ENCODE assay signal across 20 cellular contexts in genomic region chr3:152104847-152105415, GRCh38.
DNase-seq lines count a peak whose midpoint lies in the region; ATAC-seq, FAIRE-seq and TF ChIP-seq lines count a peak whose summit lies in the region.
"Had no signal": no experiment of that assay in that cellular context is flagged by ENCODE, and none has a peak within 500 bp of the region (broad histone marks: within the 10 kb centered on the region; RNA-seq: fewer than 3 reads in every experiment).

No MANE protein-coding gene starts in this region.

- peak overlapping the region; percentile 36; the same call in 1 of the 2 replicates for H2AFZ ChIP-seq in OCI-LY3 (ENCODE audit: low read depth, low read length)

- H3K27ac ChIP-seq in OCI-LY3 (ENCODE audit: low read length), result peak overlapping the region; percentile 58
- H3K27ac ChIP-seq: left ventricle myocardium inferior, SJSA1 had no signal

- TF ChIP-seq CTCF in OCI-LY3 (IDR thresholded peaks at IDR 0.05; ENCODE audit: low read depth, low read length), result no peak
- no peak for TF ChIP-seq CTCF in bronchial epithelial cell (IDR thresholded peaks at IDR 0.05; ENCODE audit: insufficient read depth, low read length, severe bottlenecking)
- no peak for TF ChIP-seq CTCF in foreskin fibroblast (IDR thresholded peaks at IDR 0.05; ENCODE audit: low read depth, low read length)

- no peak overlapping the region for H3K9ac ChIP-seq in OCI-LY3 (ENCODE audit: low read length)

- DNase-seq in KG1 (lab: John Stamatoyannopoulos, UW), result peak; percentile 7
- DNase-seq in bronchial epithelial cell (ENCODE audit: low read depth), result no peak
- no peak for DNase-seq in stimulated activated naive B cell treated with anti-CD40 and anti-IgM and Interleukin-4, amounts not matched to agents 10 μg/mL and 1 μg/mL and 100 μg/mL, for 72 hours
- no peak for DNase-seq in foreskin fibroblast
- DNase-seq: activated CD4-positive, CD25-positive, alpha-beta regulatory T cell treated with anti-CD3 and anti-CD28 coated beads, Interleukin-2, amount 50 U/mL, for 72 hours; cerebellar nuclear complex; COR-L47; left ventricle myocardium inferior; NCI-H1694; NCI-H2171 treated with DMSO at 0.1 percent for 48 hours; NCI-H69; stimulated activated CD4-positive, alpha-beta T cell treated with anti-CD3 and anti-CD28 coated beads, Interleukin-4, amount 100 ng/mL, for 1 hour; T-helper 2 cell had no signal

- ATAC-seq in stimulated activated naive B cell treated with anti-CD40 and anti-IgM and Interleukin-4, amounts not matched to agents 10 μg/mL and 1 μg/mL and 100 μg/mL, for 72 hours (replicated peaks), result peak; percentile 71 to 80
- ATAC-seq in GM18907 (IDR thresholded peaks at IDR 0.05; ENCODE audit: unreplicated experiment) (no peak), HG03097 (IDR thresholded peaks at IDR 0.05; ENCODE audit: low FRiP score, unreplicated experiment) (no peak)
- ATAC-seq: activated naive CD4-positive, alpha-beta T cell treated with anti-CD3 and anti-CD28 coated beads, Interleukin-2, amount 50 U/mL, for 72 hours; HCT116 had no signal

- H4K20me1 ChIP-seq in OCI-LY3 (ENCODE audit: insufficient read depth, low read length), result no peaks in the 10 kb centered on the region

- peaks cover 7% of the 10 kb centered on the region for H3K9me3 ChIP-seq in OCI-LY3 (ENCODE audit: insufficient read depth, low read length)
- H3K9me3 ChIP-seq: left ventricle myocardium inferior, SJSA1 had no signal

- no peaks in the 10 kb centered on the region for H3K27me3 ChIP-seq in OCI-LY3 (ENCODE audit: low read depth, low read length)
- no peaks in the 10 kb centered on the region for H3K27me3 ChIP-seq in bronchial epithelial cell (ENCODE audit: control insufficient read depth, insufficient read depth, low read length)
- H3K27me3 ChIP-seq: SJSA1 had no signal

- H3K4me2 ChIP-seq in OCI-LY3 (ENCODE audit: low read length), result peak overlapping the region; percentile 54
- H3K4me2 ChIP-seq: smooth muscle cell had no signal

- H3K79me2 ChIP-seq in OCI-LY3 (ENCODE audit: low read length), result no peaks in the 10 kb centered on the region

- peaks cover 6 to 24% of the 10 kb centered on the region in 2 donors for H3K4me1 Mint-ChIP-seq in stimulated activated naive B cell treated with anti-CD40 and anti-IgM and Interleukin-4, amounts not matched to agents 10 μg/mL and 1 μg/mL and 100 μg/mL, for 72 hours

- peak; percentile 88 for FAIRE-seq in bronchial epithelial cell (lab: Jason Lieb, UNC)

- H3K36me3 Mint-ChIP-seq in stimulated activated naive B cell treated with anti-CD40 and anti-IgM and Interleukin-4, amounts not matched to agents 10 μg/mL and 1 μg/mL and 100 μg/mL, for 72 hours, result no peaks in the 10 kb centered on the region
- H3K36me3 Mint-ChIP-seq: activated naive CD4-positive, alpha-beta T cell treated with anti-CD3 and anti-CD28 coated beads, Interleukin-2, amount 50 U/mL, for 72 hours had no signal

- no peaks in the 10 kb centered on the region for H3K27me3 Mint-ChIP-seq in stimulated activated naive B cell treated with anti-CD40 and anti-IgM and Interleukin-4, amounts not matched to agents 10 μg/mL and 1 μg/mL and 100 μg/mL, for 72 hours

- H3K4me3 ChIP-seq in OCI-LY3 (ENCODE audit: low read length) (no peak overlapping the region; the same call in 1 of the 2 replicates), bronchial epithelial cell (ENCODE audit: low read depth, low read length) (no peak overlapping the region), foreskin fibroblast (ENCODE audit: low read depth in 1 of 2, low read length in 2 of 2) (no peak overlapping the region)
- H3K4me3 ChIP-seq: left ventricle myocardium inferior, SJSA1, smooth muscle cell had no signal

- peaks cover 46% of the 10 kb centered on the region for H3K4me1 ChIP-seq in OCI-LY3 (ENCODE audit: low read length)
- H3K4me1 ChIP-seq: left ventricle myocardium inferior, SJSA1 had no signal

- H3K36me3 ChIP-seq in OCI-LY3 (replicated peaks; ENCODE audit: low read depth, low read length) (peaks cover 15% of the 10 kb centered on the region), bronchial epithelial cell (ENCODE audit: control insufficient read depth, insufficient read depth, low read length) (no peaks in the 10 kb centered on the region)
- H3K36me3 ChIP-seq: left ventricle myocardium inferior, SJSA1 had no signal

- H3K27ac Mint-ChIP-seq in stimulated activated naive B cell treated with anti-CD40 and anti-IgM and Interleukin-4, amounts not matched to agents 10 μg/mL and 1 μg/mL and 100 μg/mL, for 72 hours, result no peak overlapping the region
- H3K27ac Mint-ChIP-seq: activated naive CD4-positive, alpha-beta T cell treated with anti-CD3 and anti-CD28 coated beads, Interleukin-2, amount 50 U/mL, for 72 hours had no signal

- H3K9me3 Mint-ChIP-seq in stimulated activated naive B cell treated with anti-CD40 and anti-IgM and Interleukin-4, amounts not matched to agents 10 μg/mL and 1 μg/mL and 100 μg/mL, for 72 hours, result no peaks in the 10 kb centered on the region
- H3K9me3 Mint-ChIP-seq: activated naive CD4-positive, alpha-beta T cell treated with anti-CD3 and anti-CD28 coated beads, Interleukin-2, amount 50 U/mL, for 72 hours had no signal

- H3K4me3 Mint-ChIP-seq in stimulated activated naive B cell treated with anti-CD40 and anti-IgM and Interleukin-4, amounts not matched to agents 10 μg/mL and 1 μg/mL and 100 μg/mL, for 72 hours, result no peak overlapping the region

Comparison
In these comparisons a context has a peak if more than half of its experiments do, and no peak if none do; other contexts are left out.
1. ATAC-seq: peak in stimulated activated naive B cell treated with anti-CD40 and anti-IgM and Interleukin-4, amounts not matched to agents 10 μg/mL and 1 μg/mL and 100 μg/mL, for 72 hours (2 of 2); none in GM18907 (single experiment) and HG03097 (single experiment).